8 cellular contexts compared by ENCODE assay signal in genomic region chr14:64464695-64465094, GRCh38. TPM values are rescaled to one million over a fixed set of nuclear protein-coding genes. Genes with fewer than 3 reads are reported as not detected.
A peak's percentile ranks its signal among the peaks of the same experiment; 100 is the strongest.
DNase-seq lines count a peak whose midpoint lies in the region; ATAC-seq and TF ChIP-seq lines count a peak whose summit lies in the region.

No MANE protein-coding gene starts in this region.

- H3K9ac ChIP-seq in iPS-18a (ENCODE audit: low read length) (peak overlapping the region; percentile 55), stomach smooth muscle (ENCODE audit: low read length in 2 of 2) (peak overlapping the region; percentile 44 to 63)

- no peak overlapping the region for H3K27ac ChIP-seq in iPS-18a (ENCODE audit: low read length)
- H3K27ac ChIP-seq in stomach smooth muscle (ENCODE audit: low read length): no peak overlapping the region

- no peaks in the 10 kb centered on the region for H3K9me3 Mint-ChIP-seq in activated B cell treated with CpG ODN at 0.5 μM for 24 hours

- H3K27me3 ChIP-seq in iPS-18a (ENCODE audit: control insufficient read depth, insufficient read depth, low read length): peaks cover 17% of the 10 kb centered on the region
- no peaks in the 10 kb centered on the region for H3K27me3 ChIP-seq in stomach smooth muscle (ENCODE audit: control insufficient read depth in 1 of 2, insufficient read depth in 2 of 2, low read length in 2 of 2)

- H3K4me1 ChIP-seq in iPS-18a (ENCODE audit: control insufficient read depth, low read depth, low read length): peaks cover 13% of the 10 kb centered on the region
- H3K4me1 ChIP-seq in stomach smooth muscle (ENCODE audit: control insufficient read depth, insufficient read depth, low read length): peaks cover 7% of the 10 kb centered on the region

- POLR2A ChIA-PET in activated B cell treated with CpG ODN at 0.5 μM for 24 hours (lab: Charles Lee): interaction anchor here (1.0 to 3.6 kb wide), 3 partner anchors 19 to 126 kb away, joined by 4 to 24 read pairs (median 15); partner anchors contain the start of genes ZBTB1 and ZBTB25

- H3K36me3 ChIP-seq in iPS-18a (ENCODE audit: control insufficient read depth, low read depth, low read length): peaks cover 3% of the 10 kb centered on the region
- peaks cover 0 to 4% of the 10 kb centered on the region in 2 donors for H3K36me3 ChIP-seq in stomach smooth muscle (ENCODE audit: control insufficient read depth in 2 of 2, insufficient read depth in 2 of 2, low read length in 2 of 2)

- no peaks in the 10 kb centered on the region for H3K9me3 ChIP-seq in iPS-18a (ENCODE audit: control insufficient read depth, low read depth, low read length)
- no peaks in the 10 kb centered on the region for H3K9me3 ChIP-seq in stomach smooth muscle (ENCODE audit: control insufficient read depth in 2 of 2, low read length in 2 of 2)

- no peak for TF ChIP-seq CTCF in activated B cell treated with CpG ODN at 0.5 μM for 24 hours (IDR thresholded peaks at IDR 0.05)

- H3K36me3 Mint-ChIP-seq in activated B cell treated with CpG ODN at 0.5 μM for 24 hours (ENCODE audit: low read depth): peaks cover 8% of the 10 kb centered on the region

- peaks cover 56% of the 10 kb centered on the region for H3K4me1 Mint-ChIP-seq in activated B cell treated with CpG ODN at 0.5 μM for 24 hours

- ATAC-seq in HG03442 (IDR thresholded peaks at IDR 0.05; ENCODE audit: unreplicated experiment): peak; percentile 9
- ATAC-seq in activated B cell treated with CpG ODN at 0.5 μM for 24 hours (ENCODE audit: low read depth): no peak

- peak overlapping the region; percentile 77 for H3K27ac Mint-ChIP-seq in activated B cell treated with CpG ODN at 0.5 μM for 24 hours

- H3K4me3 ChIP-seq in iPS-18a (ENCODE audit: low read length) (peak overlapping the region; percentile 77), stomach smooth muscle (ENCODE audit: low read length in 2 of 2) (peak overlapping the region; percentile 80)

- intact Hi-C loops in activated B cell treated with CpG ODN at 0.5 μM for 24 hours (cut with micrococcal nuclease): loop anchor here (1.0 to 5.0 kb wide), 4 partner anchors 7 to 77 kb away; partner anchors contain the start of genes MTHFD1 and ZBTB25

- H3K4me3 Mint-ChIP-seq in activated B cell treated with CpG ODN at 0.5 μM for 24 hours: peak overlapping the region; percentile 86

- CTCF ChIA-PET in activated B cell treated with CpG ODN at 0.5 μM for 24 hours (lab: Charles Lee): interaction anchor here (0.9 to 4.2 kb wide), 3 partner anchors 13 to 121 kb away, joined by 3 to 26 read pairs (median 3); no protein-coding TSS in a partner anchor

- peak; percentile 9 for DNase-seq in DMS53 treated with DMSO at 0.1 percent for 48 hours (lab: John Stamatoyannopoulos, UW; ENCODE audit: unreplicated experiment)
- no peak for DNase-seq in activated B cell treated with CpG ODN at 0.5 μM for 24 hours
- no peak for DNase-seq in GM19238 (ENCODE audit: insufficient read length, low spot score)
- no peak for DNase-seq in ecto neural progenitor cell (ENCODE audit: low spot score)
- DNase-seq in hippocampal formation (lab: John Stamatoyannopoulos, UW): no peak

- no peaks in the 10 kb centered on the region for H3K27me3 Mint-ChIP-seq in activated B cell treated with CpG ODN at 0.5 μM for 24 hours

RNA-seq across cellular contexts. Expression of gene AKAP5, which starts 0.6 kb away (rescaled TPM):
- total RNA-seq in activated B cell treated with CpG ODN at 0.5 μM for 24 hours: 4.3 and 5.1 TPM in 2 replicates

RNA-seq across cellular contexts. Expression of gene ZBTB25, which starts 38.9 kb away (rescaled TPM):
- total RNA-seq in activated B cell treated with CpG ODN at 0.5 μM for 24 hours: 20.9 and 29.1 TPM in 2 replicates

RNA-seq across cellular contexts. Expression of gene ZBTB1, which starts 39.9 kb away (rescaled TPM):
- 56.5 and 60.7 TPM in 2 replicates for total RNA-seq in activated B cell treated with CpG ODN at 0.5 μM for 24 hours
